Comparison of ENCODE assay signal across 17 cellular contexts in the genomic region with DNA sequence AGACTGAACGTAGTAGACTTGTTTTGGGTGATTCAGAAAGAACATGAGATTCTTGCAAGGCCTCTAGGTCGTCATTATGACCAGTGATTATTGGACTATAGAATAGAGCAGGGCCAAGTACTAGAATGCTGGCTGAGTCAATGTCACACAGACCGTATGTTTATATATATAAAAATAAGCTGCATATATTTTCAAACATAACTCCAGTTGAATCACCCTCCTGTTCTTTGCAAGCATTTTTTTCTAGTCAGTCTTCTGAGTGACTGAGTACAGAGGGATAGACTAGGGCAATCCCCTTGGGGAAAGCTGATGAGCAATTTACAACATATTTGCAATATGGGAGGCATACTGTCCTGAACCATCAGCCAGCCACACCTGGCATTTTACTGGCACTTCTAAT.
DNase-seq lines count a peak whose midpoint lies in the region; ATAC-seq and TF ChIP-seq lines count a peak whose summit lies in the region.
"Had no signal": no experiment of that assay in that cellular context is flagged by ENCODE, and none has a peak within 500 bp of the region (broad histone marks: within the 10 kb centered on the region; RNA-seq: fewer than 3 reads in every experiment).

No MANE protein-coding gene starts in this region.

- TF ChIP-seq CTCF in brain microvascular endothelial cell (IDR thresholded peaks at IDR 0.05; ENCODE audit: low read depth, low read length, missing control alignments), result no peak

- peak; percentile 50 for ATAC-seq in HG03378 (IDR thresholded peaks at IDR 0.05; ENCODE audit: unreplicated experiment)
- ATAC-seq in HG03457 (IDR thresholded peaks at IDR 0.05; ENCODE audit: unreplicated experiment), result no peak
- no peak for ATAC-seq in GM21576 (IDR thresholded peaks at IDR 0.05; ENCODE audit: unreplicated experiment)
- ATAC-seq: K562 had no signal

- in situ Hi-C loops in brain microvascular endothelial cell (cut with HindIII; ENCODE audit: low pct_ligation_motif_present, low sequenced_read_pairs), result no loop called here

- H3K27ac ChIP-seq in brain microvascular endothelial cell, result no peak overlapping the region
- H3K27ac ChIP-seq: SJSA1 had no signal

- H3K4me3 ChIP-seq in brain microvascular endothelial cell (ENCODE audit: low read depth, low read length), result no peak overlapping the region
- H3K4me3 ChIP-seq: K562, SJSA1 had no signal

- H3K36me3 ChIP-seq in brain microvascular endothelial cell (replicated peaks), result no peaks in the 10 kb centered on the region
- H3K36me3 ChIP-seq: SJSA1 had no signal

- DNase-seq in COLO829 (ENCODE audit: low spot score) (peak; percentile 7), brain microvascular endothelial cell (peak; percentile 25), hepatic stellate cell (ENCODE audit: low spot score) (peak; percentile 44), DMS53 (lab: John Stamatoyannopoulos, UW) (no peak), AG20443 (ENCODE audit: low spot score) (no peak)
- DNase-seq: AML-193, Caco-2, DMS153, NCI-H1092, NCI-H2081 treated with DMSO at 0.1 percent for 48 hours, NCI-H510A, NCI-H774 had no signal

- no peaks in the 10 kb centered on the region for H3K27me3 ChIP-seq in brain microvascular endothelial cell (replicated peaks)
- H3K27me3 ChIP-seq: SJSA1 had no signal

Comparison
In these comparisons a context has a peak if more than half of its experiments do, and no peak if none do; other contexts are left out.
1. DNase-seq: peak in COLO829 (single experiment), brain microvascular endothelial cell (single experiment) and hepatic stellate cell (single experiment); none in DMS53 (single experiment) and AG20443 (single experiment).